In genomic region chr17:64777413-64778101, GRCh38 we compare ENCODE assay signal across 8 cellular contexts.
A peak's percentile ranks its signal among the peaks of the same experiment; 100 is the strongest.
DNase-seq lines count a peak whose midpoint lies in the region; ATAC-seq, FAIRE-seq and TF ChIP-seq lines count a peak whose summit lies in the region.

No MANE protein-coding gene starts in this region.

- no TSS peak for BruUV-seq in GM12878 (replicated peaks; lab: Mats Ljungman, UMichigan)

- no peak for TF ChIP-seq RAD21 in GM12878 (IDR thresholded peaks at IDR 0.05; ENCODE audit: insufficient read depth, low read depth, low read length)

- H3K36me3 ChIP-seq in GM06990 (ENCODE audit: control insufficient read depth, insufficient read depth, low read length): no peaks in the 10 kb centered on the region
- H3K36me3 ChIP-seq in GM12878 (ENCODE audit: control insufficient read depth in 2 of 2, insufficient read depth in 2 of 2, low read length in 1 of 2): no peaks in the 10 kb centered on the region
- peaks cover 4% of the 10 kb centered on the region for H3K36me3 ChIP-seq in lower lobe of right lung
- peaks cover 0 to 8% (median 0%) of the 10 kb centered on the region in 3 donors for H3K36me3 ChIP-seq in tibial nerve

- no peaks in the 10 kb centered on the region for H4K20me1 ChIP-seq in GM12878 (ENCODE audit: control insufficient read depth, insufficient read depth)

- H3K27me3 ChIP-seq in GM06990 (replicated peaks; ENCODE audit: control insufficient read depth, insufficient read depth, low read length) (no peaks in the 10 kb centered on the region; the same call in 1 of the 2 replicates), GM12878 (replicated peaks in 1 of 2; ENCODE audit: control insufficient read depth in 2 of 2, insufficient read depth in 2 of 2, low read length in 1 of 2) (peaks cover 7 to 12% of the 10 kb centered on the region in 2 experiments; a peak in 3 of 4 replicates), lower lobe of right lung (ENCODE audit: low read depth) (no peaks in the 10 kb centered on the region), tibial nerve (peaks cover 0 to 47% of the 10 kb centered on the region in 2 donors)

- no peak overlapping the region for H3K27ac ChIP-seq in GM12878 (ENCODE audit: control insufficient read depth, insufficient read depth)
- H3K27ac ChIP-seq in lower lobe of right lung: peak overlapping the region; percentile 70
- peak overlapping the region in 2 of 4 donors; percentile 21 to 41 for H3K27ac ChIP-seq in tibial nerve

- SMC1A ChIA-PET in GM12878 (lab: Charles Lee; ENCODE audit: uncharacterized antibody, unreplicated experiment): interaction anchor here (0.7 to 1.2 kb wide), 4 partner anchors 9 to 245 kb away, joined by 3 to 10 read pairs (median 3); no protein-coding TSS in a partner anchor

- H3K79me2 ChIP-seq in GM12878 (ENCODE audit: control insufficient read depth, insufficient read depth, low read length): no peaks in the 10 kb centered on the region

- CTCF ChIA-PET in GM12878 (lab: Yijun Ruan, JAX): interaction anchor here (0.6 to 2.4 kb wide), 15 partner anchors 10 to 475 kb away, joined by 3 to 15 read pairs (median 3); no protein-coding TSS in a partner anchor

- H3K9me3 ChIP-seq in GM12878 (replicated peaks; ENCODE audit: control insufficient read depth, insufficient read depth, low read length) (no peaks in the 10 kb centered on the region; the same call in 2 of the 3 replicates), lower lobe of right lung (no peaks in the 10 kb centered on the region), tibial nerve (no peaks in the 10 kb centered on the region)

- DNase-seq in GM06990 (ENCODE audit: extremely low read depth, insufficient read length) (peak; percentile 40), NCI-H1694 treated with DMSO at 0.1 percent for 48 hours (lab: John Stamatoyannopoulos, UW) (peak; percentile 60), GM12878 (ENCODE audit: low read depth, low spot score) (no peak), lower lobe of right lung (peak; percentile 66), tibial nerve (ENCODE audit: low spot score in 2 of 2) (no peak), NCI-H1417 treated with DMSO at 0.1 percent for 48 hours (lab: John Stamatoyannopoulos, UW) (no peak)

- peak overlapping the region; percentile 80 for H3K4me2 ChIP-seq in GM12878 (ENCODE audit: control insufficient read depth, insufficient read depth)

- TF ChIP-seq CTCF in GM06990 (IDR thresholded peaks at IDR 0.05; ENCODE audit: insufficient read depth, low read length, poor library complexity, severe bottlenecking) (no peak), GM12878 (IDR thresholded peaks at IDR 0.05 in 2 of 3, conservative IDR thresholded peaks at IDR 0.05 in 1 of 3; ENCODE audit: control insufficient read depth in 2 of 3, extremely low read depth in 1 of 3, insufficient read depth in 1 of 3, low read depth in 3 of 3, low read length in 3 of 3) (no peak), lower lobe of right lung (IDR thresholded peaks at IDR 0.05) (no peak), tibial nerve (IDR thresholded peaks at IDR 0.05) (no peak)

- RAD21 ChIA-PET in GM12878 (lab: Charles Lee; ENCODE audit: unreplicated experiment): interaction anchor here (0.6 to 2.1 kb wide), 10 partner anchors 10 to 936 kb away, joined by 3 to 7 read pairs (median 3); no protein-coding TSS in a partner anchor

- no peak for TF ChIP-seq EP300 in GM12878 (IDR thresholded peaks at IDR 0.05; ENCODE audit: borderline replicate concordance in 1 of 2, control insufficient read depth in 1 of 2, low read depth in 2 of 2, low read length in 2 of 2)
- peak in 1 of 2 donors; percentile 8 for TF ChIP-seq EP300 in tibial nerve (IDR thresholded peaks at IDR 0.05)

- POLR2A ChIA-PET in GM12878 (lab: Charles Lee): interaction anchor here (0.7 to 1.2 kb wide), 2 partner anchors 60 to 244 kb away, joined by 3 to 6 read pairs; no protein-coding TSS in a partner anchor

- in situ Hi-C loops in GM12878 (cut with MboI): loop anchor here (10.0 kb wide), 1 partner anchor 167 kb away; no protein-coding TSS in a partner anchor

- TF ChIP-seq POLR2A in GM12878 (IDR thresholded peaks at IDR 0.05; ENCODE audit: low read depth, low read length) (no peak), tibial nerve (IDR thresholded peaks at IDR 0.05) (no peak)

- no peak overlapping the region for H2AFZ ChIP-seq in GM12878 (ENCODE audit: control insufficient read depth, low read depth, low read length)

- H3K4me3 ChIP-seq in GM06990 (replicated peaks; ENCODE audit: low read depth, low read length) (no peak overlapping the region; the same call in 1 of the 2 replicates), GM12878 (peak overlapping the region; percentile 55; the same call in 1 of the 2 replicates), lower lobe of right lung (peak overlapping the region; percentile 66), tibial nerve (peak overlapping the region; percentile 8 to 44 (median 21))

- peak; percentile 74 for FAIRE-seq in GM12878 (lab: Jason Lieb, UNC)

- 12% methylated on average over 17 of the region's 17 CpGs for whole genome bisulfite sequencing in GM12878 (ENCODE audit: insufficient coverage, insufficient replicate concordance, low lambda C conversion rate, missing lambda C conversion rate)
- 13 to 17% methylated on average over 17 of the region's 17 CpGs for WGBS in tibial nerve, 2 donors

- ATAC-seq in GM12878 (peak; percentile 6; the same call in 1 of the 3 replicates), lower lobe of right lung (no peak), GM21447 (IDR thresholded peaks at IDR 0.05; ENCODE audit: unreplicated experiment) (no peak), GM18868 (IDR thresholded peaks at IDR 0.05; ENCODE audit: unreplicated experiment) (no peak)

- intact Hi-C loops in GM12878 (cut with micrococcal nuclease; ENCODE audit: unreplicated experiment) (loop anchor here (2.0 kb wide), 1 partner anchor 185 kb away; no protein-coding TSS in a partner anchor), lower lobe of right lung (cut with DNase I) (no loop called here)

- H3K4me1 ChIP-seq in GM12878 (ENCODE audit: control insufficient read depth, insufficient read depth, low read length): peaks cover 23% of the 10 kb centered on the region
- peaks cover 88% of the 10 kb centered on the region for H3K4me1 ChIP-seq in lower lobe of right lung
- H3K4me1 ChIP-seq in tibial nerve: peaks cover 0 to 63% (median 41%) of the 10 kb centered on the region in 4 donors

- no peak overlapping the region for H3K9ac ChIP-seq in GM12878 (ENCODE audit: control insufficient read depth, insufficient read depth, low read length)

TF ChIP-seq in GM12878, 131 proteins besides CTCF, POLR2A, EP300 and RAD21 (continues in another document):
- TF ChIP-seq ZBTB11 (CRISPR knock-in tag; IDR thresholded peaks at IDR 0.05): no peak
- no peak for TF ChIP-seq TCF3 (IDR thresholded peaks at IDR 0.05; ENCODE audit: borderline replicate concordance, insufficient read depth, low read depth, low read length)
- peak; percentile 48; the same call in 1 of the 2 replicates for TF ChIP-seq MTA3 (IDR thresholded peaks at IDR 0.05; ENCODE audit: borderline replicate concordance, low read length)
- 0 out of 2 replicates have a peak, but pooled peaks have one; percentile 44 for TF ChIP-seq ZNF384 (IDR thresholded peaks at IDR 0.05; ENCODE audit: borderline replicate concordance, low read depth, low read length)
- no peak for TF ChIP-seq HDGF (IDR thresholded peaks at IDR 0.05)
- no peak for TF ChIP-seq MYB (IDR thresholded peaks at IDR 0.05; ENCODE audit: borderline replicate concordance, low read depth, low read length)
- no peak for TF ChIP-seq SREBF2 (IDR thresholded peaks at IDR 0.05; ENCODE audit: low read length)

Comparison
In these comparisons a context has a peak if more than half of its experiments do, and no peak if none do; other contexts are left out.
1. DNase-seq: peak in GM06990 (single experiment), NCI-H1694 treated with DMSO at 0.1 percent for 48 hours (single experiment) and lower lobe of right lung (single experiment); none in GM12878 (single experiment), tibial nerve (0 of 2) and NCI-H1417 treated with DMSO at 0.1 percent for 48 hours (single experiment).